Comparison of ENCODE assay signal across 8 cellular contexts in the genomic region with DNA sequence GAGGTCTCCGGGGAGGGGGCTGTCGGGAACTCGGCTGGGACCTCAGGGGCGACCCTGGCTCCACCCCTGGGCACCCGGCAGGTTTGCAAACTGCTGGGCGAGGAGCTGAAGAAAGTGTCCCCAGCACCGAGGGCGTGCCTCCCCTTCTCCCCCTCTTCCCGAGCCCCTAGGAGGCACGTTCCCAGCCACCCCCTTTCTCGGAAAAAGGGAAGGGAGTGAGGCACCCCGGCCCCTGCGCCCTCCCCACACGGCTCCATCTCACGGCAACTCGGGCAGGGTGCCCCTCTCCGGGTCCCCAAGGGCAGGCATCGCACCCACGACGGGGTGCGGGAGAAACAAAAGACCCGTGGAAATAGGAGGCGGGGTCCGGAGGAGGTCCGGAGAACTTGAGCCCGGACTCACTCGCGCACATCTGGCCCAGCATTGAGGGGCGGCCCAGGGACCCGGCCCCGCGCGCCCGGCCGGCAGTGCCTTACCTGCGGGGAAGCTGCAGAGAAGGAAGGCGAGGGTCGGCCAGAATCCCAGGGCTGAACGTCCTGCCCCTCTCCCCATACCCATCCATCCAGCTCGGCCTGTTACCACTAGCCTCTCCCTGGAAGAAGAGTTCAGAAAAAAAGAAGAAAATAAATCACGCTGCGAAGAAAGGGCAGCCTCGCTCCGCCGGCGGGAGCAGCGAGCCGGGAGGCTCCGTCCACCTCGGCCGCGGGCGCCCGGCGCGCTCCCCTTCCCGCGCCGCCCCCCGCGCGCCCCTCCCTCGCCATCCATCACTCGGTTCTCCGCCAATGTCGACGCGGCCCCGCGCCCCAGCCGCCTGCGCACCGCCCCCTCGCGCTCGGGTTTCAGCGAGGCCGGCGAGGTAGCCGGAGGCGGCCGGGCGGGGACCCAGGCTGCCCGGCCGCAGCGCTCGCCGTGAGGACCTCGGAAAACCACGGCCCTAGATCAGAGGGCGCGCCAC. TPM values are rescaled to one million over a fixed set of nuclear protein-coding genes. Genes with fewer than 3 reads are reported as not detected.
DNase-seq lines count a peak whose midpoint lies in the region; ATAC-seq, FAIRE-seq and TF ChIP-seq lines count a peak whose summit lies in the region.

No MANE protein-coding gene starts in this region.

- peak overlapping the region; percentile 98 for H3K4me2 ChIP-seq in astrocyte (ENCODE audit: low read length)

- 0 to 1% (median 0%) methylated on average over 76 to 91 of the region's 92 CpGs for WGBS in psoas muscle, 3 donors

- H3K4me3 ChIP-seq in astrocyte (ENCODE audit: insufficient read depth, low read depth, low read length) (peak overlapping the region; percentile 63), psoas muscle (peak overlapping the region; percentile 87)

- in situ Hi-C loops in GM13976 (cut with MboI; ENCODE audit: low sequenced_read_pairs, unreplicated experiment): no loop called here

- TF ChIP-seq CTCF in astrocyte (IDR thresholded peaks at IDR 0.05; ENCODE audit: insufficient read depth, low read depth, low read length) (no peak), psoas muscle (IDR thresholded peaks at IDR 0.05) (no peak), GM13976 (IDR thresholded peaks at IDR 0.05; ENCODE audit: borderline replicate concordance, control extremely low read depth, extremely low read depth, insufficient read depth, missing control alignments) (no peak)

- H3K4me3 Mint-ChIP-seq in astrocyte (ENCODE audit: unreplicated experiment): peak overlapping the region; percentile 98

- DNase-seq in DMS53 (lab: John Stamatoyannopoulos, UW) (peak; percentile 79), NCI-H1105 treated with DMSO at 0.1 percent for 48 hours (lab: John Stamatoyannopoulos, UW) (peak; percentile 52), astrocyte (ENCODE audit: low read depth) (peak; percentile 37), hippocampal formation (lab: John Stamatoyannopoulos, UW) (peak; percentile 22 to 45), psoas muscle (peak; percentile 90 to 94), activated gamma-delta T cell treated with Interleukin-2 at 50 U/mL for 16 hours (no peak), GM13976 (ENCODE audit: low spot score) (no peak)

- H3K27ac Mint-ChIP-seq in astrocyte (ENCODE audit: unreplicated experiment): peak overlapping the region; percentile 87

- H4K20me1 ChIP-seq in astrocyte (ENCODE audit: insufficient read depth, low read length): no peaks in the 10 kb centered on the region

- no peaks in the 10 kb centered on the region for H3K9me3 ChIP-seq in astrocyte (ENCODE audit: insufficient read depth, low read depth, low read length)
- H3K9me3 ChIP-seq in psoas muscle: no peaks in the 10 kb centered on the region

- H3K27ac ChIP-seq in astrocyte (ENCODE audit: low read depth, low read length) (no peak overlapping the region), psoas muscle (peak overlapping the region; percentile 87)

- intact Hi-C loops in psoas muscle (cut with DNase I): no loop called here

- H2AFZ ChIP-seq in astrocyte (ENCODE audit: low read depth, low read length): peak overlapping the region; percentile 72

- no peak for FAIRE-seq in astrocyte (lab: Jason Lieb, UNC)

- H3K36me3 Mint-ChIP-seq in astrocyte (ENCODE audit: low read depth, unreplicated experiment): peaks cover 2% of the 10 kb centered on the region

- H3K36me3 ChIP-seq in astrocyte (ENCODE audit: insufficient read depth, low read length) (no peaks in the 10 kb centered on the region), psoas muscle (ENCODE audit: insufficient read depth in 1 of 2, low read depth in 1 of 2) (no peaks in the 10 kb centered on the region)

- H3K79me2 ChIP-seq in astrocyte (ENCODE audit: insufficient read depth, low read length): no peaks in the 10 kb centered on the region

- H3K4me1 ChIP-seq in astrocyte (ENCODE audit: insufficient read depth, low read length): peaks cover 15% of the 10 kb centered on the region
- H3K4me1 ChIP-seq in psoas muscle: peaks cover 84% of the 10 kb centered on the region

- H3K27me3 ChIP-seq in astrocyte (ENCODE audit: insufficient read depth, low read length): peaks cover 80% of the 10 kb centered on the region
- no peaks in the 10 kb centered on the region for H3K27me3 ChIP-seq in psoas muscle (ENCODE audit: insufficient read depth in 3 of 3, low read length in 2 of 3)

- peak overlapping the region; percentile 56 for H3K9ac ChIP-seq in astrocyte (ENCODE audit: low read length)

- H3K27me3 Mint-ChIP-seq in astrocyte (ENCODE audit: low read depth, unreplicated experiment): peaks cover 17% of the 10 kb centered on the region

- peaks cover 9% of the 10 kb centered on the region for H3K4me1 Mint-ChIP-seq in astrocyte (ENCODE audit: low read depth, unreplicated experiment)

- ATAC-seq in psoas muscle: peak; percentile 74 to 90 (median 81)
- ATAC-seq in GM21529 (IDR thresholded peaks at IDR 0.05; ENCODE audit: unreplicated experiment): no peak

- no peaks in the 10 kb centered on the region for H3K9me3 Mint-ChIP-seq in astrocyte (ENCODE audit: unreplicated experiment)

RNA-seq across cellular contexts. Expression of gene RGMA, which starts 16.3 kb away (rescaled TPM):
- total RNA-seq in astrocyte (5.7 and 6.2 TPM in 2 replicates), psoas muscle (100 to 1,000 TPM in 2 of 4 donors, 10 to 100 TPM in 2; 45.8 to 217 (median 103) TPM)
- polyA plus RNA-seq in psoas muscle: 100 to 1,000 TPM in 2 of 3 donors, 10 to 100 TPM in 1; 39.2 to 187 (median 129) TPM

Comparison
In these comparisons a context has a peak if more than half of its experiments do, and no peak if none do; other contexts are left out.
1. DNase-seq: peak in DMS53 (single experiment), NCI-H1105 treated with DMSO at 0.1 percent for 48 hours (single experiment), astrocyte (single experiment), hippocampal formation (2 of 2) and psoas muscle (2 of 2); none in activated gamma-delta T cell treated with Interleukin-2 at 50 U/mL for 16 hours (single experiment) and GM13976 (single experiment).